In genomic region chr2:18792684-18793083, GRCh38 we compare ENCODE assay signal across 20 cellular contexts.
DNase-seq lines count a peak whose midpoint lies in the region; ATAC-seq, FAIRE-seq and TF ChIP-seq lines count a peak whose summit lies in the region.
"Had no signal": no experiment of that assay in that cellular context is flagged by ENCODE, and none has a peak within 500 bp of the region (broad histone marks: within the 10 kb centered on the region; RNA-seq: fewer than 3 reads in every experiment).

No MANE protein-coding gene starts in this region.

- peak overlapping the region; percentile 2 for H3K27ac Mint-ChIP-seq in osteocyte (ENCODE audit: unreplicated experiment)
- H3K27ac Mint-ChIP-seq: B cell; CD4-positive, alpha-beta T cell; IgD-negative memory B cell had no signal

- peak; percentile 26 for DNase-seq in choroid plexus epithelial cell (ENCODE audit: low read depth)
- DNase-seq in left kidney (ENCODE audit: low read depth, low spot score): peak; percentile 90
- DNase-seq in osteocyte (ENCODE audit: extremely low spot score, unreplicated experiment): no peak
- DNase-seq in urothelium cell line (ENCODE audit: low spot score): no peak
- DNase-seq in NCI-H1694 treated with DMSO at 0.1 percent for 48 hours (lab: John Stamatoyannopoulos, UW): no peak
- DNase-seq: CD4-positive, alpha-beta T cell; DMS153; GDM1; Karpas-422; NCI-H1436; NCI-H2029; NCI-H2171; Peyer's patch; SHP77 had no signal

- no peaks in the 10 kb centered on the region for H3K9me3 Mint-ChIP-seq in osteocyte (ENCODE audit: unreplicated experiment)
- H3K9me3 Mint-ChIP-seq: CD4-positive, alpha-beta T cell; IgD-negative memory B cell had no signal

- H3K36me3 Mint-ChIP-seq in osteocyte (ENCODE audit: unreplicated experiment): no peaks in the 10 kb centered on the region

- no peaks in the 10 kb centered on the region for H3K27me3 Mint-ChIP-seq in osteocyte (ENCODE audit: unreplicated experiment)
- H3K27me3 Mint-ChIP-seq: B cell; CD4-positive, alpha-beta T cell; IgD-negative memory B cell had no signal

- no peak for ATAC-seq in GM18909 (IDR thresholded peaks at IDR 0.05; ENCODE audit: poor library complexity, unreplicated experiment)
- no peak for ATAC-seq in HG02623 (IDR thresholded peaks at IDR 0.05; ENCODE audit: unreplicated experiment)

- no peak for TF ChIP-seq CTCF in choroid plexus epithelial cell (conservative IDR thresholded peaks at IDR 0.05; ENCODE audit: low read depth, low read length)
- no peak for TF ChIP-seq CTCF in osteocyte (IDR thresholded peaks at IDR 0.05)

- H3K4me3 Mint-ChIP-seq in osteocyte (ENCODE audit: unreplicated experiment): no peak overlapping the region
- H3K4me3 Mint-ChIP-seq: B cell; CD4-positive, alpha-beta T cell; IgD-negative memory B cell had no signal

- peak; percentile 67 for FAIRE-seq in urothelium cell line (lab: Jason Lieb, UNC)

- peaks cover 62% of the 10 kb centered on the region for H3K4me1 Mint-ChIP-seq in osteocyte (ENCODE audit: unreplicated experiment)
- H3K4me1 Mint-ChIP-seq: B cell, IgD-negative memory B cell had no signal

- no peak overlapping the region for H3K4me3 ChIP-seq in choroid plexus epithelial cell (ENCODE audit: low read depth, low read length)
- H3K4me3 ChIP-seq: HAP-1, Peyer's patch, SK-N-MC had no signal

Comparison
In these comparisons a context has a peak if more than half of its experiments do, and no peak if none do; other contexts are left out.
1. DNase-seq: peak in choroid plexus epithelial cell (single experiment) and left kidney (single experiment); none in osteocyte (single experiment), urothelium cell line (single experiment) and NCI-H1694 treated with DMSO at 0.1 percent for 48 hours (single experiment).